In genomic region chr1:31902509-31902857, GRCh38 we compare ENCODE assay signal across 20 cellular contexts. TPM values are rescaled to one million over a fixed set of nuclear protein-coding genes. Genes with fewer than 3 reads are reported as not detected.
DNase-seq lines count a peak whose midpoint lies in the region; ATAC-seq, FAIRE-seq and TF ChIP-seq lines count a peak whose summit lies in the region.
"Had no signal": no experiment of that assay in that cellular context is flagged by ENCODE, and none has a peak within 500 bp of the region (broad histone marks: within the 10 kb centered on the region; RNA-seq: fewer than 3 reads in every experiment).

No MANE protein-coding gene starts in this region.

- DNase-seq in natural killer cell (no peak), MV-4-11 (lab: John Stamatoyannopoulos, UW) (peak; percentile 48), left lobe of liver (ENCODE audit: low spot score) (no peak), NCI-H2227 treated with DMSO at 0.1 percent for 48 hours (lab: John Stamatoyannopoulos, UW) (no peak), NCI-H1048 (lab: John Stamatoyannopoulos, UW) (no peak), urothelium cell line (ENCODE audit: low spot score) (no peak)
- DNase-seq in natural killer cell treated with Interleukin-12 subunit alpha and Interleukin-12 subunit beta and Interleukin-15 and Interleukin-18, amount 100 ng/mL, for 72 hours (ENCODE audit: low spot score) = no peak
- no peak for DNase-seq in activated T-helper 1 cell treated with anti-CD3 and anti-CD28 coated beads, Interleukin-12 subunit alpha, Interleukin-12 subunit beta, Interleukin-2, Interleukin-4 antibody, amounts not matched to agents 30 ng/mL and 10 ng/mL and 1 ng/mL, durations not matched to agents 14 hours and 24 hours and 36 hours (ENCODE audit: low spot score)
- DNase-seq: activated CD4-positive, alpha-beta T cell treated with anti-CD3 and anti-CD28 coated beads, Interleukin-2, amount 50 U/mL, for 48 hours; body of pancreas; effector memory CD8-positive, alpha-beta T cell; KG1; mesenchymal stem cell; NCI-H1417 treated with DMSO at 0.1 percent for 48 hours; nephron progenitor cell; SHP77; tibial artery had no signal

- H3K27me3 Mint-ChIP-seq in natural killer cell (ENCODE audit: low read depth in 2 of 2) = no peaks in the 10 kb centered on the region
- H3K27me3 Mint-ChIP-seq in natural killer cell treated with Interleukin-12 subunit alpha and Interleukin-12 subunit beta and Interleukin-15 and Interleukin-18, amount 100 ng/mL, for 72 hours = no peaks in the 10 kb centered on the region
- no peaks in the 10 kb centered on the region for H3K27me3 Mint-ChIP-seq in activated T-helper 1 cell treated with anti-CD3 and anti-CD28 coated beads, Interleukin-12 subunit alpha, Interleukin-12 subunit beta, Interleukin-2, Interleukin-4 antibody, amounts not matched to agents 30 ng/mL and 10 ng/mL and 1 ng/mL, durations not matched to agents 14 hours and 24 hours and 36 hours (ENCODE audit: insufficient read depth)
- H3K27me3 Mint-ChIP-seq: effector memory CD8-positive, alpha-beta T cell had no signal

- TF ChIP-seq CTCF in natural killer cell (IDR thresholded peaks at IDR 0.05) = no peak

- H3K4me3 Mint-ChIP-seq in natural killer cell = no peak overlapping the region
- H3K4me3 Mint-ChIP-seq in natural killer cell treated with Interleukin-12 subunit alpha and Interleukin-12 subunit beta and Interleukin-15 and Interleukin-18, amount 100 ng/mL, for 72 hours = no peak overlapping the region
- peak overlapping the region; percentile 23 for H3K4me3 Mint-ChIP-seq in activated T-helper 1 cell treated with anti-CD3 and anti-CD28 coated beads, Interleukin-12 subunit alpha, Interleukin-12 subunit beta, Interleukin-2, Interleukin-4 antibody, amounts not matched to agents 30 ng/mL and 10 ng/mL and 1 ng/mL, durations not matched to agents 14 hours and 24 hours and 36 hours
- H3K4me3 Mint-ChIP-seq: effector memory CD8-positive, alpha-beta T cell; nephron progenitor cell; stimulated activated effector memory CD8-positive, alpha-beta T cell treated with anti-CD3 and anti-CD28 coated beads, Interleukin-12 subunit alpha, Interleukin-12 subunit beta, amount 100 ng/mL, for 72 hours had no signal

- H3K36me3 Mint-ChIP-seq in natural killer cell = no peaks in the 10 kb centered on the region
- peaks cover 23% of the 10 kb centered on the region for H3K36me3 Mint-ChIP-seq in natural killer cell treated with Interleukin-12 subunit alpha and Interleukin-12 subunit beta and Interleukin-15 and Interleukin-18, amount 100 ng/mL, for 72 hours
- H3K36me3 Mint-ChIP-seq in activated T-helper 1 cell treated with anti-CD3 and anti-CD28 coated beads, Interleukin-12 subunit alpha, Interleukin-12 subunit beta, Interleukin-2, Interleukin-4 antibody, amounts not matched to agents 30 ng/mL and 10 ng/mL and 1 ng/mL, durations not matched to agents 14 hours and 24 hours and 36 hours (ENCODE audit: low read depth) = peaks cover 33% of the 10 kb centered on the region

- H3K27ac Mint-ChIP-seq in natural killer cell = peak overlapping the region; percentile 3 to 81
- H3K27ac Mint-ChIP-seq in natural killer cell treated with Interleukin-12 subunit alpha and Interleukin-12 subunit beta and Interleukin-15 and Interleukin-18, amount 100 ng/mL, for 72 hours = no peak overlapping the region
- H3K27ac Mint-ChIP-seq in activated T-helper 1 cell treated with anti-CD3 and anti-CD28 coated beads, Interleukin-12 subunit alpha, Interleukin-12 subunit beta, Interleukin-2, Interleukin-4 antibody, amounts not matched to agents 30 ng/mL and 10 ng/mL and 1 ng/mL, durations not matched to agents 14 hours and 24 hours and 36 hours = peak overlapping the region; percentile 31
- H3K27ac Mint-ChIP-seq: nephron progenitor cell; stimulated activated effector memory CD8-positive, alpha-beta T cell treated with anti-CD3 and anti-CD28 coated beads, Interleukin-12 subunit alpha, Interleukin-12 subunit beta, amount 100 ng/mL, for 72 hours had no signal

- ATAC-seq in natural killer cell (no peak), left lobe of liver (no peak)
- ATAC-seq in natural killer cell treated with Interleukin-12 subunit alpha and Interleukin-12 subunit beta and Interleukin-15 and Interleukin-18, amount 100 ng/mL, for 72 hours = no peak
- ATAC-seq: body of pancreas; effector memory CD8-positive, alpha-beta T cell had no signal

- H3K4me1 Mint-ChIP-seq in natural killer cell = peaks cover 47 to 60% of the 10 kb centered on the region in 2 donors
- peaks cover 53% of the 10 kb centered on the region in 2 donors for H3K4me1 Mint-ChIP-seq in natural killer cell treated with Interleukin-12 subunit alpha and Interleukin-12 subunit beta and Interleukin-15 and Interleukin-18, amount 100 ng/mL, for 72 hours (ENCODE audit: low read depth in 2 of 2)
- H3K4me1 Mint-ChIP-seq in activated T-helper 1 cell treated with anti-CD3 and anti-CD28 coated beads, Interleukin-12 subunit alpha, Interleukin-12 subunit beta, Interleukin-2, Interleukin-4 antibody, amounts not matched to agents 30 ng/mL and 10 ng/mL and 1 ng/mL, durations not matched to agents 14 hours and 24 hours and 36 hours (ENCODE audit: low read depth) = peaks cover 10% of the 10 kb centered on the region

- intact Hi-C loops in natural killer cell (cut with micrococcal nuclease) = no loop called here
- intact Hi-C loops in activated T-helper 1 cell treated with anti-CD3 and anti-CD28 coated beads, Interleukin-12 subunit alpha, Interleukin-12 subunit beta, Interleukin-2, Interleukin-4 antibody, amounts not matched to agents 30 ng/mL and 10 ng/mL and 1 ng/mL, durations not matched to agents 14 hours and 24 hours and 36 hours (cut with micrococcal nuclease) = no loop called here

- no peak for FAIRE-seq in urothelium cell line (lab: Jason Lieb, UNC)
- FAIRE-seq: colon, H54 had no signal

- no peaks in the 10 kb centered on the region for H3K9me3 Mint-ChIP-seq in natural killer cell
- peaks cover 2% of the 10 kb centered on the region for H3K9me3 Mint-ChIP-seq in natural killer cell treated with Interleukin-12 subunit alpha and Interleukin-12 subunit beta and Interleukin-15 and Interleukin-18, amount 100 ng/mL, for 72 hours
- H3K9me3 Mint-ChIP-seq in activated T-helper 1 cell treated with anti-CD3 and anti-CD28 coated beads, Interleukin-12 subunit alpha, Interleukin-12 subunit beta, Interleukin-2, Interleukin-4 antibody, amounts not matched to agents 30 ng/mL and 10 ng/mL and 1 ng/mL, durations not matched to agents 14 hours and 24 hours and 36 hours = no peaks in the 10 kb centered on the region
- H3K9me3 Mint-ChIP-seq: effector memory CD8-positive, alpha-beta T cell; stimulated activated effector memory CD8-positive, alpha-beta T cell treated with anti-CD3 and anti-CD28 coated beads, Interleukin-12 subunit alpha, Interleukin-12 subunit beta, amount 100 ng/mL, for 72 hours had no signal

RNA-seq across cellular contexts. Expression of gene PTP4A2, which starts 35.7 kb away (rescaled TPM):
- total RNA-seq in natural killer cell = 100 to 1,000 TPM; 435 to 527 (median 443) TPM
- total RNA-seq in natural killer cell treated with Interleukin-12 subunit alpha and Interleukin-12 subunit beta and Interleukin-15 and Interleukin-18, amount 100 ng/mL, for 72 hours = 100 to 1,000 TPM; 409 to 770 TPM
- total RNA-seq in activated T-helper 1 cell treated with anti-CD3 and anti-CD28 coated beads, Interleukin-12 subunit alpha, Interleukin-12 subunit beta, Interleukin-2, Interleukin-4 antibody, amounts not matched to agents 30 ng/mL and 10 ng/mL and 1 ng/mL, durations not matched to agents 14 hours and 24 hours and 36 hours = 390 and 421 TPM in 2 replicates
- 66.7 TPM for total RNA-seq in left lobe of liver

Comparison
In these comparisons a context has a peak if more than half of its experiments do, and no peak if none do; other contexts are left out.
1. H3K27ac Mint-ChIP-seq: peak in natural killer cell (2 of 2) and activated T-helper 1 cell treated with anti-CD3 and anti-CD28 coated beads, Interleukin-12 subunit alpha, Interleukin-12 subunit beta, Interleukin-2, Interleukin-4 antibody, amounts not matched to agents 30 ng/mL and 10 ng/mL and 1 ng/mL, durations not matched to agents 14 hours and 24 hours and 36 hours (single experiment); none in natural killer cell treated with Interleukin-12 subunit alpha and Interleukin-12 subunit beta and Interleukin-15 and Interleukin-18, amount 100 ng/mL, for 72 hours (0 of 2).